11 cellular contexts compared by ENCODE assay signal in genomic region chr9:90546200-90546599, GRCh38.
DNase-seq lines count a peak whose midpoint lies in the region; ATAC-seq and TF ChIP-seq lines count a peak whose summit lies in the region.
"Had no signal": no experiment of that assay in that cellular context is flagged by ENCODE, and none has a peak within 500 bp of the region (broad histone marks: within the 10 kb centered on the region; RNA-seq: fewer than 3 reads in every experiment).

No MANE protein-coding gene starts in this region.

- H3K9me3 ChIP-seq in sigmoid colon = peaks cover 0 to 4% (median 2%) of the 10 kb centered on the region in 4 donors

- no peak overlapping the region for H3K27ac ChIP-seq in sigmoid colon
- H3K27ac ChIP-seq: KMS-11 had no signal

- no peak for TF ChIP-seq CTCF in sigmoid colon (IDR thresholded peaks at IDR 0.05)

- WGBS in sigmoid colon, 2 donors = 11 to 43% methylated on average over 7 of the region's 7 CpGs

- H3K4me1 ChIP-seq in sigmoid colon = peaks cover 0 to 7% (median 2%) of the 10 kb centered on the region in 4 donors
- H3K4me1 ChIP-seq: uterus had no signal

- DNase-seq in DMS 273 (lab: John Stamatoyannopoulos, UW; ENCODE audit: unreplicated experiment) (peak; percentile 86), NCI-H1417 (lab: John Stamatoyannopoulos, UW) (peak; percentile 84 to 99 (median 89)), SW 1271 (lab: John Stamatoyannopoulos, UW) (peak; percentile 69 to 85), islet precursor cell (peak; percentile 95), T-helper 9 cell (no peak), sigmoid colon (no peak)
- DNase-seq: activated naive CD8-positive, alpha-beta T cell treated with anti-CD3 and anti-CD28 coated beads, Interleukin-2, amount 10 ng/mL, durations not matched to agents 7 days and 5 days had no signal

- H3K36me3 ChIP-seq in sigmoid colon = no peaks in the 10 kb centered on the region
- H3K36me3 ChIP-seq: uterus had no signal

- ATAC-seq in HG03354 (IDR thresholded peaks at IDR 0.05; ENCODE audit: poor library complexity, severe bottlenecking, unreplicated experiment) (no peak), GM19467 (IDR thresholded peaks at IDR 0.05; ENCODE audit: unreplicated experiment) (no peak)

- no peak for TF ChIP-seq POLR2A in sigmoid colon (IDR thresholded peaks at IDR 0.05)

- no peaks in the 10 kb centered on the region for H3K27me3 ChIP-seq in sigmoid colon
- H3K27me3 ChIP-seq: uterus had no signal

- no peak for TF ChIP-seq EP300 in sigmoid colon (IDR thresholded peaks at IDR 0.05)

- H3K4me3 ChIP-seq in sigmoid colon = no peak overlapping the region
- H3K4me3 ChIP-seq: uterus had no signal

- intact Hi-C loops in sigmoid colon (cut with DNase I) = no loop called here

Comparison
In these comparisons a context has a peak if more than half of its experiments do, and no peak if none do; other contexts are left out.
1. DNase-seq: peak in DMS 273 (single experiment), NCI-H1417 (3 of 3), SW 1271 (2 of 2) and islet precursor cell (single experiment); none in T-helper 9 cell (single experiment) and sigmoid colon (single experiment).